In the genomic region with DNA sequence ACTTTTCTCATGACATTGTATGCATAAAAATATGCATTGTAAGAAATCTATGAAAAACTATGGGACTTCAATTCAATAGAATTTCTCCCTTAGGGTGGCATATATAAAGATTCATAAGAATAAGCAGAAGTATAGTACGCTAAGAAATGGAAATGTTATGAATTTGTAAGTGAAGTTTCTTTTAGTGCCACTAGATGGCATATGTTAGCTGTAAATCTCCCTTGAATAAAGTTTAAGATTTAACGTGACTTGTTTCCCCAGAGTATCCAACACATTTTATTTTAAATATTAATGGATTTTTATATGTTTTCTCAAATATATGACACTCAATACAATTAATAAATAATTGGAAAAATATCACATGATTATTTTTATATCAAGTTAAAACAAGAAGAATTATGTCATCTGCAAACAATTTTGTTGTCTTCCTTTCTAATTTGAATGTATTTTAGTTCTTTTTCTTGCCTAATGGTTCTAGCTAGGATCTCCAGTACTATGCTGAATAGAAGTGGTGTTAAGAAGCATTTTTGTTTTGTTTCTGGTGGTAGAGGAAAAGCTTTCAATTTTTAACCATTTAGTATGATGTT, we compare ENCODE assay signal across 10 cellular contexts.
DNase-seq lines count a peak whose midpoint lies in the region; ATAC-seq, FAIRE-seq and TF ChIP-seq lines count a peak whose summit lies in the region.
"Had no signal": no experiment of that assay in that cellular context is flagged by ENCODE, and none has a peak within 500 bp of the region (broad histone marks: within the 10 kb centered on the region; RNA-seq: fewer than 3 reads in every experiment).

No MANE protein-coding gene starts in this region.

- ATAC-seq in psoas muscle: peak in 2 of 4 donors; percentile 49 to 70
- no peak for ATAC-seq in GM18520 (IDR thresholded peaks at IDR 0.05; ENCODE audit: unreplicated experiment)
- no peak for ATAC-seq in GM18873 (IDR thresholded peaks at IDR 0.05; ENCODE audit: low FRiP score, unreplicated experiment)
- ATAC-seq: naive thymus-derived CD4-positive, alpha-beta T cell had no signal

- H3K9me3 ChIP-seq in HEK293 (ENCODE audit: control insufficient read depth, insufficient read depth, low read depth, low read length): no peaks in the 10 kb centered on the region
- no peaks in the 10 kb centered on the region for H3K9me3 ChIP-seq in psoas muscle
- H3K9me3 ChIP-seq: SJSA1 had no signal

- whole genome bisulfite sequencing in psoas muscle, 3 donors: 3 to 4% (median 4%) methylated on average over 2 of the region's 2 CpGs

- TF ChIP-seq CTCF in HEK293 (tag by site-specific recombination; IDR thresholded peaks at IDR 0.05) (no peak), dorsolateral prefrontal cortex (IDR thresholded peaks at IDR 0.05 in 54 of 56, conservative IDR thresholded peaks at IDR 0.05 in 2 of 56; ENCODE audit: low read depth in 1 of 56, partially characterized antibody in 56 of 56) (peak; percentile 60 to 92 (median 78)), psoas muscle (IDR thresholded peaks at IDR 0.05) (peak; percentile 76)

- H3K4me3 ChIP-seq in HEK293 (ENCODE audit: low read depth, low read length) (no peak overlapping the region), dorsolateral prefrontal cortex (no peak overlapping the region), psoas muscle (no peak overlapping the region)
- H3K4me3 ChIP-seq: SJSA1 had no signal

- H3K36me3 ChIP-seq in HEK293 (ENCODE audit: control insufficient read depth in 2 of 2, insufficient read depth in 1 of 2, low read length in 2 of 2) (no peaks in the 10 kb centered on the region), psoas muscle (ENCODE audit: insufficient read depth in 1 of 2, low read depth in 1 of 2) (no peaks in the 10 kb centered on the region)
- H3K36me3 ChIP-seq: SJSA1 had no signal

- CTCF ChIA-PET in HEK293 (lab: Yijun Ruan, JAX): interaction anchor here (0.6 to 3.6 kb wide), 18 partner anchors 9 to 1285 kb away, joined by 3 to 29 read pairs (median 5); no protein-coding TSS in a partner anchor

- H3K27ac ChIP-seq in HEK293 (ENCODE audit: extremely low read depth, low read depth, low read length): no peak overlapping the region
- H3K27ac ChIP-seq in dorsolateral prefrontal cortex: no peak overlapping the region
- no peak overlapping the region for H3K27ac ChIP-seq in psoas muscle
- H3K27ac ChIP-seq: SJSA1 had no signal

- DNase-seq in NOMO-1 (lab: John Stamatoyannopoulos, UW; ENCODE audit: unreplicated experiment in 2 of 2): peak; percentile 44 to 93
- DNase-seq in dorsolateral prefrontal cortex: no peak
- no peak for DNase-seq in psoas muscle
- no peak for DNase-seq in activated CD4-positive, alpha-beta T cell treated with anti-CD3 and anti-CD28 coated beads for 4 hours

- POLR2A ChIA-PET in HEK293 (lab: Yijun Ruan, JAX): no interaction called here

- H3K27me3 ChIP-seq in dorsolateral prefrontal cortex: no peaks in the 10 kb centered on the region
- H3K27me3 ChIP-seq in psoas muscle (ENCODE audit: insufficient read depth in 3 of 3, low read length in 2 of 3): no peaks in the 10 kb centered on the region
- H3K27me3 ChIP-seq: SJSA1 had no signal

- H3K4me1 ChIP-seq in HEK293 (ENCODE audit: control insufficient read depth, insufficient read depth, low read length) (no peaks in the 10 kb centered on the region), psoas muscle (no peaks in the 10 kb centered on the region)
- H3K4me1 ChIP-seq: SJSA1 had no signal

- FAIRE-seq in G401.6 (lab: Jason Lieb, UNC): peak; percentile 98

- intact Hi-C loops in dorsolateral prefrontal cortex (cut with DNase I): loop anchor here in 1 of 2 donors (5.0 to 10.0 kb wide), 2 partner anchors 535 to 1242 kb away; no protein-coding TSS in a partner anchor
- intact Hi-C loops in psoas muscle (cut with DNase I): loop anchor here (10.0 kb wide), 2 partner anchors 1122 to 1242 kb away; no protein-coding TSS in a partner anchor

TF ChIP-seq in HEK293, 187 proteins besides CTCF, POLR2A, EP300 and RAD21:
- TF ChIP-seq ZNF654 (tag by site-specific recombination; IDR thresholded peaks at IDR 0.05; ENCODE audit: low read depth) (peak; percentile 59), WT1 (tag by site-specific recombination; IDR thresholded peaks at IDR 0.05) (no peak), ZNF768 (tag by site-specific recombination; IDR thresholded peaks at IDR 0.05) (no peak), ZNF510 (tag by site-specific recombination; IDR thresholded peaks at IDR 0.05; ENCODE audit: insufficient replicate concordance) (no peak), ZNF558 (tag by site-specific recombination; IDR thresholded peaks at IDR 0.05) (no peak), ZNF132 (tag by site-specific recombination; IDR thresholded peaks at IDR 0.05; ENCODE audit: borderline replicate concordance) (no peak)
- TF ChIP-seq, protein P1, sequence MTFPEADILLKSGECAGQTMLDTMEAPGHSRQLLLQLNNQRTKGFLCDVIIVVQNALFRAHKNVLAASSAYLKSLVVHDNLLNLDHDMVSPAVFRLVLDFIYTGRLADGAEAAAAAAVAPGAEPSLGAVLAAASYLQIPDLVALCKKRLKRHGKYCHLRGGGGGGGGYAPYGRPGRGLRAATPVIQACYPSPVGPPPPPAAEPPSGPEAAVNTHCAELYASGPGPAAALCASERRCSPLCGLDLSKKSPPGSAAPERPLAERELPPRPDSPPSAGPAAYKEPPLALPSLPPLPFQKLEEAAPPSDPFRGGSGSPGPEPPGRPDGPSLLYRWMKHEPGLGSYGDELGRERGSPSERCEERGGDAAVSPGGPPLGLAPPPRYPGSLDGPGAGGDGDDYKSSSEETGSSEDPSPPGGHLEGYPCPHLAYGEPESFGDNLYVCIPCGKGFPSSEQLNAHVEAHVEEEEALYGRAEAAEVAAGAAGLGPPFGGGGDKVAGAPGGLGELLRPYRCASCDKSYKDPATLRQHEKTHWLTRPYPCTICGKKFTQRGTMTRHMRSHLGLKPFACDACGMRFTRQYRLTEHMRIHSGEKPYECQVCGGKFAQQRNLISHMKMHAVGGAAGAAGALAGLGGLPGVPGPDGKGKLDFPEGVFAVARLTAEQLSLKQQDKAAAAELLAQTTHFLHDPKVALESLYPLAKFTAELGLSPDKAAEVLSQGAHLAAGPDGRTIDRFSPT (tag by site-specific recombination; IDR thresholded peaks at IDR 0.05): no peak
- TF ChIP-seq, protein P2, sequence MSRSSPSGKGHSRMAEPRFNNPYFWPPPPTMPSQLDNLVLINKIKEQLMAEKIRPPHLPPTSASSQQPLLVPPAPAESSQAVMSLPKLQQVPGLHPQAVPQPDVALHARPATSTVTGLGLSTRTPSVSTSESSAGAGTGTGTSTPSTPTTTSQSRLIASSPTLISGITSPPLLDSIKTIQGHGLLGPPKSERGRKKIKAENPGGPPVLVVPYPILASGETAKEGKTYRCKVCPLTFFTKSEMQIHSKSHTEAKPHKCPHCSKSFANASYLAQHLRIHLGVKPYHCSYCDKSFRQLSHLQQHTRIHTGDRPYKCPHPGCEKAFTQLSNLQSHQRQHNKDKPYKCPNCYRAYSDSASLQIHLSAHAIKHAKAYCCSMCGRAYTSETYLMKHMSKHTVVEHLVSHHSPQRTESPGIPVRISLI (tag by site-specific recombination; IDR thresholded peaks at IDR 0.05): no peak

Comparison
In these comparisons a context has a peak if more than half of its experiments do, and no peak if none do; other contexts are left out.
1. DNase-seq: peak in NOMO-1 (2 of 2); none in dorsolateral prefrontal cortex (0 of 10), psoas muscle (0 of 2) and activated CD4-positive, alpha-beta T cell treated with anti-CD3 and anti-CD28 coated beads for 4 hours (0 of 2).